Comparison of ENCODE assay signal across 8 cellular contexts in the genomic region with DNA sequence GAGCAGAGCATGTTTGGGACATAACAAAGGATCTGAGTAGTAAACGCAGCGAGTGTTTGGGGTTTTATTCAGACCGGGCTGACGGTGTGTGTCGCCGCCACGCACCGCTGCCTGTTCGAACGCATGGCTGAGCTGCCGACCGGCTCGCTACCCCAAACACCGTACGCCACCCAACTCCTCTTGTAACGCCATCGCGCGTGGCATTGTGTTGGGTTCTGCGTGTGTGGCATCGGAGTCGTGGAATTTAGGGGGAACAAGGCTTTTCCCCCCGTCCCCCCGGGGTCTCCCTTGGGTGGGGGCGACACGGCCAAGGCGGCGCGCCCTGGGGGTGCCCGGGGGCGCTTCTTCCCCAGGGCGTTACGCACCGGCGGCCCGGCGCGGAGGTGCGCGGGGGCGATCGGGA. TPM values are rescaled to one million over a fixed set of nuclear protein-coding genes. Genes with fewer than 3 reads are reported as not detected.
DNase-seq lines count a peak whose midpoint lies in the region; ATAC-seq and TF ChIP-seq lines count a peak whose summit lies in the region.

No MANE protein-coding gene starts in this region.

- no peaks in the 10 kb centered on the region for H3K27me3 ChIP-seq in hepatocyte
- peaks cover 0 to 70% (median 26%) of the 10 kb centered on the region in 7 donors for H3K27me3 ChIP-seq in spleen (replicated peaks in 1 of 7)

- POLR2A ChIA-PET in activated CD8-positive, alpha-beta T cell treated with anti-CD3 and anti-CD28 coated beads, Interleukin-2, amount 10 ng/mL, durations not matched to agents 7 days and 5 days (lab: Charles Lee) = interaction anchor here (0.7 kb wide), 1 partner anchor 256 kb away, joined by 3 read pairs; no protein-coding TSS in a partner anchor

- ATAC-seq in activated T-cell treated with anti-CD3 and anti-CD28 coated beads, Interleukin-2, amount 50 U/mL, for 72 hours (replicated peaks in 1 of 2) = peak in 1 of 2 donors; percentile 13
- ATAC-seq in HG03108 (IDR thresholded peaks at IDR 0.05; ENCODE audit: unreplicated experiment) (peak; percentile 29), HG02571 (IDR thresholded peaks at IDR 0.05; ENCODE audit: unreplicated experiment) (no peak)
- ATAC-seq in activated CD8-positive, alpha-beta T cell treated with anti-CD3 and anti-CD28 coated beads, Interleukin-2, amount 10 ng/mL, durations not matched to agents 7 days and 5 days = peak; percentile 7

- CTCF ChIA-PET in activated CD8-positive, alpha-beta T cell treated with anti-CD3 and anti-CD28 coated beads, Interleukin-2, amount 10 ng/mL, durations not matched to agents 7 days and 5 days (lab: Charles Lee) = interaction anchor here (3.7 kb wide), 1 partner anchor 12 kb away, joined by 15 read pairs; no protein-coding TSS in a partner anchor

- H3K36me3 Mint-ChIP-seq in activated T-cell treated with anti-CD3 and anti-CD28 coated beads, Interleukin-2, amount 50 U/mL, for 72 hours (ENCODE audit: insufficient read depth in 2 of 2) = no peaks in the 10 kb centered on the region
- H3K36me3 Mint-ChIP-seq in activated CD8-positive, alpha-beta T cell treated with anti-CD3 and anti-CD28 coated beads, Interleukin-2, amount 10 ng/mL, durations not matched to agents 7 days and 5 days (ENCODE audit: low read depth) = no peaks in the 10 kb centered on the region

- H3K4me3 ChIP-seq in hepatocyte (peak overlapping the region; percentile 79), spleen (peak overlapping the region; percentile 45 to 77 (median 57))

- intact Hi-C loops in spleen (cut with DNase I; ENCODE audit: low total_unique reads) = loop anchor here (5.0 to 10.0 kb wide), 2 partner anchors 1355 to 1417 kb away; no protein-coding TSS in a partner anchor

- H3K9me2 ChIP-seq in hepatocyte (replicated peaks; ENCODE audit: insufficient read depth) = no peaks in the 10 kb centered on the region

- H3K4me1 ChIP-seq in hepatocyte (ENCODE audit: insufficient read depth) (peaks cover 18% of the 10 kb centered on the region), spleen (peaks cover 0 to 72% (median 47%) of the 10 kb centered on the region in 6 donors)

- H3K4me2 ChIP-seq in hepatocyte = peak overlapping the region; percentile 98

- H3K79me2 ChIP-seq in hepatocyte = peaks cover 41% of the 10 kb centered on the region

- TF ChIP-seq POLR2A in spleen (IDR thresholded peaks at IDR 0.05) = no peak

- peaks cover 2% of the 10 kb centered on the region for H4K20me1 ChIP-seq in hepatocyte (ENCODE audit: insufficient read depth, poor library complexity, severe bottlenecking)

- 3% methylated on average over 23 of the region's 42 CpGs for WGBS in hepatocyte (ENCODE audit: low lambda C conversion rate, missing lambda C conversion rate)
- WGBS in spleen, 5 donors = 1 to 3% (median 2%) methylated on average over 22 to 42 of the region's 42 CpGs

- peak; percentile 18 for DNase-seq in activated T-cell treated with anti-CD3 and anti-CD28 coated beads, Interleukin-2, amount 50 U/mL, for 72 hours
- DNase-seq in activated T-cell treated with anti-CD3 and anti-CD28 coated beads, Interleukin-2, amount 50 U/mL, for 48 hours = no peak
- no peak for DNase-seq in activated CD8-positive, alpha-beta T cell treated with anti-CD3 and anti-CD28 coated beads, Interleukin-2, amount 10 ng/mL, durations not matched to agents 7 days and 5 days
- no peak for DNase-seq in hepatocyte (ENCODE audit: low spot score)
- DNase-seq in spleen = no peak
- no peak for DNase-seq in NCI-H1436 (lab: John Stamatoyannopoulos, UW)

- H3K36me3 ChIP-seq in hepatocyte (replicated peaks; ENCODE audit: insufficient read depth, low read depth) = no peaks in the 10 kb centered on the region
- H3K36me3 ChIP-seq in spleen = no peaks in the 10 kb centered on the region

- peaks cover 73% of the 10 kb centered on the region for H3K27me3 Mint-ChIP-seq in activated T-cell treated with anti-CD3 and anti-CD28 coated beads, Interleukin-2, amount 50 U/mL, for 72 hours (ENCODE audit: low read depth)
- H3K27me3 Mint-ChIP-seq in activated CD8-positive, alpha-beta T cell treated with anti-CD3 and anti-CD28 coated beads, Interleukin-2, amount 10 ng/mL, durations not matched to agents 7 days and 5 days (ENCODE audit: low read depth) = peaks cover 62% of the 10 kb centered on the region

- H3K4me3 Mint-ChIP-seq in activated T-cell treated with anti-CD3 and anti-CD28 coated beads, Interleukin-2, amount 50 U/mL, for 72 hours = peak overlapping the region; percentile 81 to 84
- peak overlapping the region; percentile 70 for H3K4me3 Mint-ChIP-seq in activated CD8-positive, alpha-beta T cell treated with anti-CD3 and anti-CD28 coated beads, Interleukin-2, amount 10 ng/mL, durations not matched to agents 7 days and 5 days

- no peaks in the 10 kb centered on the region for H3K9me3 Mint-ChIP-seq in activated T-cell treated with anti-CD3 and anti-CD28 coated beads, Interleukin-2, amount 50 U/mL, for 72 hours
- no peaks in the 10 kb centered on the region for H3K9me3 Mint-ChIP-seq in activated CD8-positive, alpha-beta T cell treated with anti-CD3 and anti-CD28 coated beads, Interleukin-2, amount 10 ng/mL, durations not matched to agents 7 days and 5 days (ENCODE audit: insufficient read depth)

- no peak overlapping the region for H3K27ac Mint-ChIP-seq in activated T-cell treated with anti-CD3 and anti-CD28 coated beads, Interleukin-2, amount 50 U/mL, for 72 hours
- no peak overlapping the region for H3K27ac Mint-ChIP-seq in activated CD8-positive, alpha-beta T cell treated with anti-CD3 and anti-CD28 coated beads, Interleukin-2, amount 10 ng/mL, durations not matched to agents 7 days and 5 days

- no peak for TF ChIP-seq CTCF in hepatocyte (IDR thresholded peaks at IDR 0.05; ENCODE audit: poor library complexity)
- TF ChIP-seq CTCF in spleen (IDR thresholded peaks at IDR 0.05 in 8 of 11, conservative IDR thresholded peaks at IDR 0.05 in 3 of 11) = no peak

- peak overlapping the region; percentile 69 for H2AFZ ChIP-seq in hepatocyte

- no peaks in the 10 kb centered on the region for H3K9me3 ChIP-seq in hepatocyte (ENCODE audit: low read depth)
- no peaks in the 10 kb centered on the region for H3K9me3 ChIP-seq in spleen

- peaks cover 47% of the 10 kb centered on the region for H3K4me1 Mint-ChIP-seq in activated T-cell treated with anti-CD3 and anti-CD28 coated beads, Interleukin-2, amount 50 U/mL, for 72 hours (ENCODE audit: low read depth)
- H3K4me1 Mint-ChIP-seq in activated CD8-positive, alpha-beta T cell treated with anti-CD3 and anti-CD28 coated beads, Interleukin-2, amount 10 ng/mL, durations not matched to agents 7 days and 5 days (ENCODE audit: low read depth) = peaks cover 49% of the 10 kb centered on the region

- H3K27ac ChIP-seq in hepatocyte (peak overlapping the region; percentile 80), spleen (peak overlapping the region; percentile 51 to 85 (median 82))

RNA-seq across cellular contexts. Expression of a gene that starts 0.5 kb away (rescaled TPM):
- total RNA-seq in activated T-cell treated with anti-CD3 and anti-CD28 coated beads, Interleukin-2, amount 50 U/mL, for 72 hours = 1 to 10 TPM; 2.5 to 2.6 TPM
- total RNA-seq in activated CD8-positive, alpha-beta T cell treated with anti-CD3 and anti-CD28 coated beads, Interleukin-2, amount 10 ng/mL, durations not matched to agents 7 days and 5 days = 1 to 10 TPM; 4.0 to 4.2 TPM
- total RNA-seq in hepatocyte (60.2 and 79.2 TPM in 2 replicates), spleen (10 to 100 TPM; 18.7 to 49.9 (median 33.2) TPM)
- polyA plus RNA-seq in hepatocyte (61.0 and 74.6 TPM in 2 replicates), spleen (1 to 10 TPM; 3.1 to 5.7 (median 3.4) TPM)

Comparison
In these comparisons a context has a peak if more than half of its experiments do, and no peak if none do; other contexts are left out.
1. DNase-seq: peak in activated T-cell treated with anti-CD3 and anti-CD28 coated beads, Interleukin-2, amount 50 U/mL, for 72 hours (2 of 2); none in activated T-cell treated with anti-CD3 and anti-CD28 coated beads, Interleukin-2, amount 50 U/mL, for 48 hours (0 of 2), activated CD8-positive, alpha-beta T cell treated with anti-CD3 and anti-CD28 coated beads, Interleukin-2, amount 10 ng/mL, durations not matched to agents 7 days and 5 days (single experiment), hepatocyte (single experiment), spleen (single experiment) and NCI-H1436 (single experiment).